ENCODE assay signal across 17 cellular contexts in the genomic region with DNA sequence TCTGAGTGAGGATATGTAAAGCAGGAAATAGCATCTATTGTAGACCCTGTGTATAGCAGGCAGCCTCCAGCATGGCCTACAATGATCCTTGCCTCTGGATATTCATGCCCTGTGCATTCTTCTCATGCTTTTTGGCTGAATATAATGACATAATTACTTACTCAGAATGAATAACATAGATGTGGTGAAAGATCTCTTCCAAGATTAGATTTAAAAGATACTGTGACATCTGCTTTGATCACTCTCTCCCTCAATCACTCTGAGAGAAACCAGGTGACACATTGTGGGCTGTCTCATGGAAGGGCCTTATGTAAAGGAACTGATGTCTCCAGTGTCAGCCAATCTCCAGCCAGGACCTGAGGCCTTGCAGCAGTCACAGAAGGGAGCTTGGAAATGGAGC.
DNase-seq lines count a peak whose midpoint lies in the region; ATAC-seq and TF ChIP-seq lines count a peak whose summit lies in the region.
"Had no signal": no experiment of that assay in that cellular context is flagged by ENCODE, and none has a peak within 500 bp of the region (broad histone marks: within the 10 kb centered on the region; RNA-seq: fewer than 3 reads in every experiment).

No MANE protein-coding gene starts in this region.

- DNase-seq in AG04449 (ENCODE audit: low read depth, low spot score), result peak; percentile 17
- peak; percentile 40 for DNase-seq in HPDE6-E6E7 (ENCODE audit: extremely low spot score)
- peak; percentile 19 for DNase-seq in T1000 (lab: John Stamatoyannopoulos, UW)
- peak; percentile 8 for DNase-seq in hepatic stellate cell (ENCODE audit: low spot score)
- no peak for DNase-seq in T-helper 9 cell
- DNase-seq in smooth muscle cell (lab: John Stamatoyannopoulos, UW; ENCODE audit: unreplicated experiment), result no peak
- DNase-seq: activated T-cell treated with anti-CD3 and anti-CD28 coated beads, Interleukin-2, amount 50 U/mL, for 1 hour; DMS53; effector memory CD8-positive, alpha-beta T cell; NCI-H1417 treated with DMSO at 0.1 percent for 48 hours; NCI-H748 treated with DMSO at 0.1 percent for 48 hours had no signal

- no peak overlapping the region for H2AFZ ChIP-seq in smooth muscle cell (ENCODE audit: low read depth)
- H2AFZ ChIP-seq: GM23338, parathyroid adenoma had no signal

- CTCF ChIA-PET in AG04449 (lab: Yijun Ruan, JAX), result no interaction called here

- no peaks in the 10 kb centered on the region for H3K79me2 ChIP-seq in smooth muscle cell (ENCODE audit: low read depth)
- H3K79me2 ChIP-seq: parathyroid adenoma had no signal

- H3K4me1 ChIP-seq in smooth muscle cell (ENCODE audit: low read depth), result no peaks in the 10 kb centered on the region
- H3K4me1 ChIP-seq: ascending aorta, parathyroid adenoma had no signal

- no peaks in the 10 kb centered on the region for H3K36me3 ChIP-seq in smooth muscle cell (ENCODE audit: low read depth)
- H3K36me3 ChIP-seq: ascending aorta had no signal

- no peaks in the 10 kb centered on the region for H4K20me1 ChIP-seq in smooth muscle cell (ENCODE audit: low read depth)

- POLR2A ChIA-PET in AG04449 (lab: Yijun Ruan, JAX), result no interaction called here

- H3K9ac ChIP-seq in smooth muscle cell (ENCODE audit: low read depth), result no peak overlapping the region
- H3K9ac ChIP-seq: parathyroid adenoma had no signal

- ATAC-seq in HG03571 (IDR thresholded peaks at IDR 0.05; ENCODE audit: unreplicated experiment) (no peak), GM18519 (IDR thresholded peaks at IDR 0.05; ENCODE audit: low FRiP score, unreplicated experiment) (no peak)
- ATAC-seq: activated CD4-positive, CD25-positive, alpha-beta regulatory T cell treated with anti-CD3 and anti-CD28 coated beads, Interleukin-2, amount 50 U/mL, for 24 hours; effector memory CD8-positive, alpha-beta T cell; GM23338 had no signal

- no peak overlapping the region for H3K27ac ChIP-seq in smooth muscle cell (ENCODE audit: low read depth)
- H3K27ac ChIP-seq: ascending aorta, parathyroid adenoma had no signal

- no peak overlapping the region for H3K4me2 ChIP-seq in smooth muscle cell
- H3K4me2 ChIP-seq: GM23338 had no signal

- no peaks in the 10 kb centered on the region for H3F3A ChIP-seq in smooth muscle cell (ENCODE audit: low read depth)

- H3K9me3 ChIP-seq in smooth muscle cell (replicated peaks; ENCODE audit: low read depth), result no peaks in the 10 kb centered on the region
- H3K9me3 ChIP-seq: ascending aorta had no signal

- TF ChIP-seq CTCF in AG04449 (IDR thresholded peaks at IDR 0.05; ENCODE audit: insufficient read depth, low read length, missing control alignments), result no peak
- TF ChIP-seq CTCF in smooth muscle cell (IDR thresholded peaks at IDR 0.05; ENCODE audit: borderline replicate concordance, insufficient read depth, poor library complexity, severe bottlenecking), result no peak

- no peak overlapping the region for H3K4me3 ChIP-seq in AG04449 (ENCODE audit: low read depth, low read length)
- H3K4me3 ChIP-seq in smooth muscle cell, result no peak overlapping the region
- H3K4me3 ChIP-seq: ascending aorta, GM23338 had no signal

- no peaks in the 10 kb centered on the region for H3K27me3 ChIP-seq in smooth muscle cell (ENCODE audit: low read depth)
- H3K27me3 ChIP-seq: ascending aorta had no signal

Comparison
In these comparisons a context has a peak if more than half of its experiments do, and no peak if none do; other contexts are left out.
1. DNase-seq: peak in AG04449 (single experiment), HPDE6-E6E7 (single experiment), T1000 (single experiment) and hepatic stellate cell (single experiment); none in T-helper 9 cell (single experiment) and smooth muscle cell (single experiment).